23 cellular contexts compared by ENCODE assay signal in the genomic region with DNA sequence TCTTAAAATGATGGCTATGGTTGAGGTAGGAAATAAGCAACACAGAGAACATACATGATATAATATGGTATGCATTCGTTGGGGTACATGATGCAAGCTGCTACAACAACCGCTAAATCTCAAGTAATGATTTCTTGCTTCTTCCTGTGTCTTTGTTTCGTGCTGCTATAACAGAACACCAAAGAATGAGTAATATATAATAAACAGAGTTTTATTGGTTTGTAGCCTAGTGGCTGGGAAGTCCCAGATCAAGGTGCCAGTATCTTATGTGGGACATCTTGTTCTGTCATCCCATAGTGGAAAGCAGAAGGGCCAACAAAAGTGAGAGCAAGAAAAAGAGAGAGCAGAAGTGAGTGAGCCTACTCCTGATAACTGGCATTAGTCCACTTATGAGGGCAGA.
DNase-seq lines count a peak whose midpoint lies in the region; ATAC-seq, FAIRE-seq and TF ChIP-seq lines count a peak whose summit lies in the region.
"Had no signal": no experiment of that assay in that cellular context is flagged by ENCODE, and none has a peak within 500 bp of the region (broad histone marks: within the 10 kb centered on the region; RNA-seq: fewer than 3 reads in every experiment).

No MANE protein-coding gene starts in this region.

- H3K9ac ChIP-seq in PC-3 (ENCODE audit: low read length), result peak overlapping the region; percentile 27; the same call in 1 of the 2 replicates
- H3K9ac ChIP-seq: SK-N-SH had no signal

- no peak for FAIRE-seq in urothelium cell line (lab: Jason Lieb, UNC)
- FAIRE-seq: A549, D721Med, GM12878 had no signal

- TF ChIP-seq CTCF in PC-3 (conservative IDR thresholded peaks at IDR 0.05; ENCODE audit: low read depth, low read length), result no peak

- no peak overlapping the region for H3K4me3 Mint-ChIP-seq in stimulated activated naive CD8-positive, alpha-beta T cell treated with anti-CD3 and anti-CD28 coated beads, Interleukin-15, amount 100 ng/mL, for 72 hours
- H3K4me3 Mint-ChIP-seq: B cell, CD14-positive monocyte, GM23338, IgD-negative memory B cell had no signal

- H4K20me1 ChIP-seq in PC-3 (ENCODE audit: low read length), result no peaks in the 10 kb centered on the region

- H3K79me2 ChIP-seq in PC-3 (ENCODE audit: low read length), result no peaks in the 10 kb centered on the region

- H3F3A ChIP-seq in PC-3 (ENCODE audit: low read length, unreplicated experiment), result no peaks in the 10 kb centered on the region

- peak overlapping the region; percentile 22 for H3K4me2 ChIP-seq in PC-3 (ENCODE audit: low read length)
- H3K4me2 ChIP-seq: A549, GM23338, SK-N-SH had no signal

- CTCF ChIA-PET in PC-3 (lab: Charles Lee), result interaction anchor here (0.6 kb wide), 1 partner anchor 183 kb away, joined by 3 read pairs; no protein-coding TSS in a partner anchor

- peak; percentile 86 for ATAC-seq in PC-3
- peak; percentile 90 for ATAC-seq in left colon
- no peak for ATAC-seq in stimulated activated naive CD8-positive, alpha-beta T cell treated with anti-CD3 and anti-CD28 coated beads, Interleukin-15, amount 100 ng/mL, for 72 hours
- ATAC-seq: A549, GM12878, GM23338 had no signal

- H3K4me1 ChIP-seq in PC-3 (ENCODE audit: insufficient read depth, low read length), result peaks cover 44% of the 10 kb centered on the region
- H3K4me1 ChIP-seq: A549, HAP-1 had no signal

- BruUV-seq in PC-3 (replicated peaks; lab: Mats Ljungman, UMichigan), result no TSS peak

- no peaks in the 10 kb centered on the region for H3K27me3 Mint-ChIP-seq in stimulated activated naive CD8-positive, alpha-beta T cell treated with anti-CD3 and anti-CD28 coated beads, Interleukin-15, amount 100 ng/mL, for 72 hours
- H3K27me3 Mint-ChIP-seq: B cell, IgD-negative memory B cell had no signal

- POLR2A ChIA-PET in PC-3 (lab: Charles Lee; ENCODE audit: unreplicated experiment), result no interaction called here

- intact Hi-C loops in PC-3 (cut with micrococcal nuclease) (loop anchor here (5.0 kb wide), 4 partner anchors 163 to 878 kb away; partner anchors contain the start of gene INHBA), left colon (cut with DNase I, micrococcal nuclease) (no loop called here)

- no peak overlapping the region for H3K4me3 ChIP-seq in PC-3 (ENCODE audit: low read length)
- H3K4me3 ChIP-seq: A549, GM12878, GM23338, HAP-1, MG63 had no signal

- peak overlapping the region in 1 of 2 donors; percentile 29 for H3K27ac Mint-ChIP-seq in stimulated activated naive CD8-positive, alpha-beta T cell treated with anti-CD3 and anti-CD28 coated beads, Interleukin-15, amount 100 ng/mL, for 72 hours
- H3K27ac Mint-ChIP-seq: B cell, CD14-positive monocyte, GM23338, IgD-negative memory B cell had no signal

- DNase-seq in EH (ENCODE audit: low read depth) (peak; percentile 48), PC-3 (peak; percentile 67), epithelial cell of prostate (ENCODE audit: low read depth, low spot score) (no peak), left colon (no peak), NCI-H526 treated with DMSO at 0.1 percent for 48 hours (lab: John Stamatoyannopoulos, UW) (no peak), urothelium cell line (ENCODE audit: low spot score) (no peak), DMS153 treated with DMSO at 0.1 percent for 48 hours (lab: John Stamatoyannopoulos, UW; ENCODE audit: unreplicated experiment) (no peak)
- no peak for DNase-seq in stimulated activated naive CD8-positive, alpha-beta T cell treated with anti-CD3 and anti-CD28 coated beads, Interleukin-15, amount 100 ng/mL, for 72 hours
- DNase-seq: MG63, NCI-H1436, NCI-H1930, NCI-H748 treated with DMSO at 0.1 percent for 48 hours, SHP77 treated with DMSO at 0.1 percent for 48 hours, SK-N-SH had no signal

- no peaks in the 10 kb centered on the region for H3K27me3 ChIP-seq in PC-3 (ENCODE audit: low read length)
- H3K27me3 ChIP-seq: MG63 had no signal

- H3K4me1 Mint-ChIP-seq in stimulated activated naive CD8-positive, alpha-beta T cell treated with anti-CD3 and anti-CD28 coated beads, Interleukin-15, amount 100 ng/mL, for 72 hours, result no peaks in the 10 kb centered on the region
- H3K4me1 Mint-ChIP-seq: B cell, CD14-positive monocyte, IgD-negative memory B cell had no signal

- H3K36me3 ChIP-seq in PC-3 (ENCODE audit: low read depth, low read length), result no peaks in the 10 kb centered on the region
- H3K36me3 ChIP-seq: HAP-1, MG63 had no signal

- peak overlapping the region; percentile 73 for H3K27ac ChIP-seq in PC-3 (ENCODE audit: low read length)
- peak overlapping the region; percentile 93 for H3K27ac ChIP-seq in epithelial cell of prostate
- H3K27ac ChIP-seq: A549, RWPE1 had no signal

- H3K9me3 Mint-ChIP-seq in stimulated activated naive CD8-positive, alpha-beta T cell treated with anti-CD3 and anti-CD28 coated beads, Interleukin-15, amount 100 ng/mL, for 72 hours, result peaks cover 9 to 16% of the 10 kb centered on the region in 2 donors
- H3K9me3 Mint-ChIP-seq: GM23338 had no signal

- no peak overlapping the region for H2AFZ ChIP-seq in PC-3 (ENCODE audit: low read length)
- H2AFZ ChIP-seq: GM23338 had no signal

- no peaks in the 10 kb centered on the region; the same call in 1 of the 2 replicates for H3K9me2 ChIP-seq in PC-3 (replicated peaks; ENCODE audit: low read length)
- H3K9me2 ChIP-seq: SK-N-SH had no signal

- no peaks in the 10 kb centered on the region for H3K9me3 ChIP-seq in PC-3 (ENCODE audit: low read length)
- H3K9me3 ChIP-seq: A549, HAP-1, MG63, SK-N-SH had no signal

Comparison
In these comparisons a context has a peak if more than half of its experiments do, and no peak if none do; other contexts are left out.
1. DNase-seq: peak in EH (single experiment) and PC-3 (single experiment); none in epithelial cell of prostate (single experiment), left colon (0 of 2), NCI-H526 treated with DMSO at 0.1 percent for 48 hours (single experiment), stimulated activated naive CD8-positive, alpha-beta T cell treated with anti-CD3 and anti-CD28 coated beads, Interleukin-15, amount 100 ng/mL, for 72 hours (0 of 2), urothelium cell line (single experiment) and DMS153 treated with DMSO at 0.1 percent for 48 hours (single experiment).